ENCODE assay signal across 22 cellular contexts in genomic region chr3:139617656-139618268, GRCh38.
A peak's percentile ranks its signal among the peaks of the same experiment; 100 is the strongest.
DNase-seq lines count a peak whose midpoint lies in the region; TF ChIP-seq lines count a peak whose summit lies in the region.
"Had no signal": no experiment of that assay in that cellular context is flagged by ENCODE, and none has a peak within 500 bp of the region (broad histone marks: within the 10 kb centered on the region; RNA-seq: fewer than 3 reads in every experiment).

No MANE protein-coding gene starts in this region.

- no peak for TF ChIP-seq CTCF in choroid plexus epithelial cell (conservative IDR thresholded peaks at IDR 0.05; ENCODE audit: low read depth, low read length)

- no peaks in the 10 kb centered on the region for H3K9me2 ChIP-seq in GM23248 (ENCODE audit: insufficient read depth)

- H3K4me1 Mint-ChIP-seq in CD4-positive, alpha-beta memory T cell = no peaks in the 10 kb centered on the region
- H3K4me1 Mint-ChIP-seq: B cell; CD4-positive, CD25-positive, alpha-beta regulatory T cell; CD8-positive, alpha-beta memory T cell had no signal

- H3K4me3 ChIP-seq in GM23248 = no peak overlapping the region
- no peak overlapping the region for H3K4me3 ChIP-seq in choroid plexus epithelial cell (ENCODE audit: low read depth, low read length)
- H3K4me3 ChIP-seq in CD4-positive, alpha-beta memory T cell (ENCODE audit: low read length in 2 of 2) = no peak overlapping the region
- H3K4me3 ChIP-seq: BLaER1, GM12878, HAP-1 had no signal

- no peaks in the 10 kb centered on the region for H3K9me3 ChIP-seq in GM23248 (ENCODE audit: low read depth)
- no peaks in the 10 kb centered on the region for H3K9me3 ChIP-seq in CD4-positive, alpha-beta memory T cell (ENCODE audit: control insufficient read depth in 1 of 2, low read length in 2 of 2)
- H3K9me3 ChIP-seq: BLaER1, HAP-1 had no signal

- no peaks in the 10 kb centered on the region for H4K20me1 ChIP-seq in GM23248 (ENCODE audit: insufficient read depth)
- H4K20me1 ChIP-seq: BLaER1 had no signal

- peaks cover 0 to 2% (median 0%) of the 10 kb centered on the region in 8 donors for H3K9me3 Mint-ChIP-seq in CD4-positive, alpha-beta memory T cell

- WGBS in GM23248 (ENCODE audit: low coverage in 1 of 2, low lambda C conversion rate in 2 of 2, missing lambda C conversion rate in 2 of 2), 2 experiments = 39 to 42% methylated on average over 4 of the region's 4 CpGs

- H3K36me3 ChIP-seq in GM23248 (ENCODE audit: low read depth) = no peaks in the 10 kb centered on the region
- H3K36me3 ChIP-seq in CD4-positive, alpha-beta memory T cell (ENCODE audit: insufficient read depth, low read length) = no peaks in the 10 kb centered on the region
- H3K36me3 ChIP-seq: BLaER1, HAP-1 had no signal

- no peak overlapping the region for H3K4me3 Mint-ChIP-seq in CD4-positive, alpha-beta memory T cell
- H3K4me3 Mint-ChIP-seq: B cell; CD8-positive, alpha-beta memory T cell; HFFc6 had no signal

- H3K27ac Mint-ChIP-seq in CD4-positive, alpha-beta memory T cell = no peak overlapping the region
- H3K27ac Mint-ChIP-seq: B cell; CD4-positive, CD25-positive, alpha-beta regulatory T cell; CD8-positive, alpha-beta memory T cell; HFFc6 had no signal

- H3K79me2 ChIP-seq in GM23248 (ENCODE audit: insufficient read depth) = no peaks in the 10 kb centered on the region

- POLR2A ChIA-PET in CD4-positive, alpha-beta memory T cell (lab: Charles Lee; ENCODE audit: partially characterized antibody) = no interaction called here

- H3K9ac ChIP-seq in GM23248 = no peak overlapping the region
- H3K9ac ChIP-seq: BLaER1 had no signal

- no peaks in the 10 kb centered on the region for H3K27me3 Mint-ChIP-seq in CD4-positive, alpha-beta memory T cell
- H3K27me3 Mint-ChIP-seq: B cell; CD4-positive, CD25-positive, alpha-beta regulatory T cell; CD8-positive, alpha-beta memory T cell had no signal

- no peaks in the 10 kb centered on the region for H3K4me1 ChIP-seq in GM23248 (ENCODE audit: insufficient read depth)
- no peaks in the 10 kb centered on the region for H3K4me1 ChIP-seq in CD4-positive, alpha-beta memory T cell (ENCODE audit: insufficient read depth, low read length)
- H3K4me1 ChIP-seq: HAP-1 had no signal

- in situ Hi-C loops in GM23248 (cut with MboI) = no loop called here

- intact Hi-C loops in CD4-positive, alpha-beta memory T cell (cut with micrococcal nuclease) = no loop called here

- H3K27me3 ChIP-seq in GM23248 (replicated peaks; ENCODE audit: insufficient read depth) = no peaks in the 10 kb centered on the region
- H3K27me3 ChIP-seq in CD4-positive, alpha-beta memory T cell (ENCODE audit: insufficient read depth, low read length) = no peaks in the 10 kb centered on the region
- H3K27me3 ChIP-seq: BLaER1 had no signal

- no peaks in the 10 kb centered on the region for H3K36me3 Mint-ChIP-seq in CD4-positive, alpha-beta memory T cell
- H3K36me3 Mint-ChIP-seq: CD4-positive, CD25-positive, alpha-beta regulatory T cell; CD8-positive, alpha-beta memory T cell had no signal

- no peaks in the 10 kb centered on the region for H3F3A ChIP-seq in GM23248 (ENCODE audit: insufficient read depth)

- no peak overlapping the region for H3K4me2 ChIP-seq in GM23248 (ENCODE audit: unreplicated experiment)
- H3K4me2 ChIP-seq: BLaER1 had no signal

- H2AFZ ChIP-seq in GM23248 = no peak overlapping the region

- CTCF ChIA-PET in CD4-positive, alpha-beta memory T cell (lab: Charles Lee; ENCODE audit: partially characterized antibody) = no interaction called here

- DNase-seq in GM23248 (peak; percentile 3), choroid plexus epithelial cell (ENCODE audit: low read depth) (peak; percentile 35), fibroblast of peridontal ligament (ENCODE audit: extremely low read depth) (peak; percentile 11), putamen (ENCODE audit: low spot score) (peak; percentile 49), retina (no peak), NCI-H1417 treated with DMSO at 0.1 percent for 48 hours (lab: John Stamatoyannopoulos, UW) (no peak), dedifferentiated amniotic fluid mesenchymal stem cell (ENCODE audit: extremely low spot score) (no peak)
- DNase-seq in CD4-positive, alpha-beta memory T cell = no peak
- DNase-seq: CD4-positive, CD25-positive, alpha-beta regulatory T cell; CD8-positive, alpha-beta memory T cell; DMS 273 treated with DMSO at 0.1 percent for 48 hours; DMS79; EL; GDM1; GOT3; HFFc6 had no signal

- no peak overlapping the region for H3K27ac ChIP-seq in GM23248
- H3K27ac ChIP-seq in CD4-positive, alpha-beta memory T cell (ENCODE audit: low read depth, low read length) = no peak overlapping the region
- H3K27ac ChIP-seq: 22Rv1, BLaER1, C4-2B had no signal

Comparison
In these comparisons a context has a peak if more than half of its experiments do, and no peak if none do; other contexts are left out.
1. DNase-seq: peak in GM23248 (single experiment), choroid plexus epithelial cell (single experiment), fibroblast of peridontal ligament (single experiment) and putamen (single experiment); none in CD4-positive, alpha-beta memory T cell (0 of 5), retina (single experiment), NCI-H1417 treated with DMSO at 0.1 percent for 48 hours (single experiment) and dedifferentiated amniotic fluid mesenchymal stem cell (single experiment).